ENCODE assay signal across 29 cellular contexts in genomic region chr22:33050614-33051230, GRCh38. TPM values are rescaled to one million over a fixed set of nuclear protein-coding genes. Genes with fewer than 3 reads are reported as not detected.
"Had no signal": no experiment of that assay in that cellular context is flagged by ENCODE, and none has a peak within 500 bp of the region (broad histone marks: within the 10 kb centered on the region; RNA-seq: fewer than 3 reads in every experiment).

No MANE protein-coding gene starts in this region.

- H3K27me3 ChIP-seq: ascending aorta had no signal

- H3K9me3 Mint-ChIP-seq: activated naive CD4-positive, alpha-beta T cell treated with anti-CD3 and anti-CD28 coated beads, Interleukin-2, amount 50 U/mL, for 72 hours; activated naive CD8-positive, alpha-beta T cell treated with anti-CD3 and anti-CD28 coated beads, Interleukin-2, amount 50 U/mL, for 24 hours; activated T-cell treated with anti-CD3 and anti-CD28 coated beads, Interleukin-2, amount 50 U/mL, for 72 hours; activated T-helper 2 cell treated with anti-CD3 and anti-CD28 coated beads, Interferon-gamma antibody, Interleukin-2, Interleukin-4, amounts not matched to agents 10 μg/mL and 5 μg/mL and 100 μg/mL, durations not matched to agents 14 hours and 24 hours and 36 hours; central memory CD8-positive, alpha-beta T cell; T-cell had no signal

- H3K4me3 Mint-ChIP-seq: activated CD8-positive, alpha-beta T cell treated with anti-CD3 and anti-CD28 coated beads for 36 hours; activated naive CD8-positive, alpha-beta T cell treated with anti-CD3 and anti-CD28 coated beads, Interleukin-2, amount 50 U/mL, for 24 hours; activated T-cell treated with anti-CD3 and anti-CD28 coated beads, Interleukin-2, amount 50 U/mL, for 72 hours; central memory CD8-positive, alpha-beta T cell; T-cell had no signal

- ATAC-seq: activated CD4-positive, CD25-positive, alpha-beta regulatory T cell treated with anti-CD3 and anti-CD28 coated beads, Interleukin-2, amount 50 U/mL, for 24 hours; activated CD8-positive, alpha-beta T cell treated with anti-CD3 and anti-CD28 coated beads for 36 hours; activated naive CD4-positive, alpha-beta T cell treated with anti-CD3 and anti-CD28 coated beads, Interleukin-2, amount 50 U/mL, for 72 hours; activated naive CD8-positive, alpha-beta T cell treated with anti-CD3 and anti-CD28 coated beads, Interleukin-2, amount 50 U/mL, for 24 hours; activated T-cell treated with anti-CD3 and anti-CD28 coated beads, Interleukin-2, amount 50 U/mL, for 72 hours; body of pancreas; Panc1; Right ventricle myocardium inferior; T-cell had no signal

- H3K36me3 Mint-ChIP-seq: activated naive CD4-positive, alpha-beta T cell treated with anti-CD3 and anti-CD28 coated beads, Interleukin-2, amount 50 U/mL, for 72 hours; T-cell had no signal

- H3K27ac Mint-ChIP-seq: activated CD8-positive, alpha-beta T cell treated with anti-CD3 and anti-CD28 coated beads for 36 hours; activated naive CD4-positive, alpha-beta T cell treated with anti-CD3 and anti-CD28 coated beads, Interleukin-2, amount 50 U/mL, for 72 hours; activated naive CD8-positive, alpha-beta T cell treated with anti-CD3 and anti-CD28 coated beads, Interleukin-2, amount 50 U/mL, for 24 hours; activated T-cell treated with anti-CD3 and anti-CD28 coated beads, Interleukin-2, amount 50 U/mL, for 72 hours; activated T-helper 2 cell treated with anti-CD3 and anti-CD28 coated beads, Interferon-gamma antibody, Interleukin-2, Interleukin-4, amounts not matched to agents 10 μg/mL and 5 μg/mL and 100 μg/mL, durations not matched to agents 14 hours and 24 hours and 36 hours; T-cell had no signal

- DNase-seq: activated CD4-positive, alpha-beta T cell treated with anti-CD3 and anti-CD28 coated beads for 4 hours; activated CD8-positive, alpha-beta memory T cell treated with anti-CD3 and anti-CD28 coated beads, Interleukin-2, amount 50 U/mL, for 4 hours; activated CD8-positive, alpha-beta T cell treated with anti-CD3 and anti-CD28 coated beads for 36 hours; activated naive CD8-positive, alpha-beta T cell treated with anti-CD3 and anti-CD28 coated beads, Interleukin-2, amount 50 U/mL, for 24 hours; activated T-cell treated with anti-CD3 and anti-CD28 coated beads, Interleukin-2, amount 50 U/mL, for 72 hours; amniotic stem cell; body of pancreas; Kasumi-1; KBM-7; NCI-H1048; NCI-H146; NCI-H187 treated with DMSO at 0.1 percent for 48 hours; NCI-H2081 treated with DMSO at 0.1 percent for 48 hours; NCI-H446 treated with DMSO at 0.1 percent for 48 hours; NCI-H524 treated with DMSO at 0.1 percent for 48 hours; NCI-H82; OCI-M1; RPMI8226; T-cell; T-helper 2 cell; WERI-Rb-1 had no signal

- H3K27ac ChIP-seq: ascending aorta, body of pancreas, SK-N-MC, WERI-Rb-1 had no signal

- H3K4me1 Mint-ChIP-seq: activated naive CD8-positive, alpha-beta T cell treated with anti-CD3 and anti-CD28 coated beads, Interleukin-2, amount 50 U/mL, for 24 hours; central memory CD8-positive, alpha-beta T cell; T-cell had no signal

- H3K9me3 ChIP-seq: ascending aorta, body of pancreas had no signal

- H3K4me1 ChIP-seq: ascending aorta, body of pancreas had no signal

- H3K36me3 ChIP-seq: ascending aorta, WERI-Rb-1 had no signal

- H3K4me3 ChIP-seq: ascending aorta, body of pancreas, SK-N-MC had no signal

RNA-seq across cellular contexts. Expression of gene SYN3, which starts 7.5 kb away (rescaled TPM):
- total RNA-seq: activated CD8-positive, alpha-beta T cell treated with anti-CD3 and anti-CD28 coated beads for 36 hours; activated naive CD4-positive, alpha-beta T cell treated with anti-CD3 and anti-CD28 coated beads, Interleukin-2, amount 50 U/mL, for 72 hours; activated T-cell treated with anti-CD3 and anti-CD28 coated beads, Interleukin-2, amount 50 U/mL, for 72 hours; activated T-helper 2 cell treated with anti-CD3 and anti-CD28 coated beads, Interferon-gamma antibody, Interleukin-2, Interleukin-4, amounts not matched to agents 10 μg/mL and 5 μg/mL and 100 μg/mL, durations not matched to agents 14 hours and 24 hours and 36 hours; ascending aorta; body of pancreas; Right ventricle myocardium inferior had no signal
